Comparison of ENCODE assay signal across 8 cellular contexts in the genomic region with DNA sequence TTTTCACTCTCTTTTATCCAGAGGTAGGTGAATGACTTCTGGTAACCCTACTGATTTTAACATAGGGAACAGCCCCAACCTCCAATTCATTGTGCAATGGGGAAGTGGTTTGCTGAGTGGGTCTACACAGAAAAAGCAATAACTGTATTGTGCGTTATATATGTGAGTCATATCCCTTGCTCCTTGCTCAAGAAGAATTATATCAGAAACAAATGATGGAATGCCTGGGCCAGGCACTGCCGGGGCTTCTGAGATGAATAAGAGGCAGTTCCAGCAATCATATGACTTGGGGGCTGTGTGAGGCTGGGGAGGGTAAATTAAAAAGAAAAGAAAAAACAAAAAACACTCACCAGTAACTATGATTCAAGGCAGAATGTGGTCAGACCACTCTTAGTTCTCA.
DNase-seq lines count a peak whose midpoint lies in the region; ATAC-seq and TF ChIP-seq lines count a peak whose summit lies in the region.

No MANE protein-coding gene starts in this region.

- peak overlapping the region; percentile 31 for H2AFZ ChIP-seq in GM23248

- H3K36me3 ChIP-seq in GM23248 (ENCODE audit: low read depth), result no peaks in the 10 kb centered on the region
- no peaks in the 10 kb centered on the region for H3K36me3 ChIP-seq in skeletal muscle satellite cell (ENCODE audit: insufficient read depth, low read length)
- no peaks in the 10 kb centered on the region for H3K36me3 ChIP-seq in CD4-positive, alpha-beta memory T cell (ENCODE audit: insufficient read depth, low read length)

- H3K4me3 Mint-ChIP-seq in CD4-positive, alpha-beta memory T cell, result no peak overlapping the region

- no peaks in the 10 kb centered on the region for H4K20me1 ChIP-seq in GM23248 (ENCODE audit: insufficient read depth)

- H3K4me3 ChIP-seq in GM23248, result peak overlapping the region; percentile 37
- no peak overlapping the region for H3K4me3 ChIP-seq in fibroblast of the aortic adventitia (ENCODE audit: low read depth, low read length)
- H3K4me3 ChIP-seq in skeletal muscle satellite cell (ENCODE audit: low read length), result peak overlapping the region; percentile 38
- no peak overlapping the region for H3K4me3 ChIP-seq in dorsolateral prefrontal cortex
- H3K4me3 ChIP-seq in CD4-positive, alpha-beta memory T cell (ENCODE audit: low read length in 2 of 2), result no peak overlapping the region

- no peaks in the 10 kb centered on the region for H3K9me3 ChIP-seq in GM23248 (ENCODE audit: low read depth)
- no peaks in the 10 kb centered on the region for H3K9me3 ChIP-seq in skeletal muscle satellite cell (replicated peaks; ENCODE audit: low read length)
- H3K9me3 ChIP-seq in CD4-positive, alpha-beta memory T cell (ENCODE audit: control insufficient read depth in 1 of 2, low read length in 2 of 2), result no peaks in the 10 kb centered on the region

- POLR2A ChIA-PET in CD4-positive, alpha-beta memory T cell (lab: Charles Lee; ENCODE audit: partially characterized antibody), result no interaction called here

- peaks cover 20% of the 10 kb centered on the region for H3F3A ChIP-seq in GM23248 (ENCODE audit: insufficient read depth)

- no peaks in the 10 kb centered on the region for H3K27me3 ChIP-seq in GM23248 (replicated peaks; ENCODE audit: insufficient read depth)
- H3K27me3 ChIP-seq in skeletal muscle satellite cell (ENCODE audit: control insufficient read depth, insufficient read depth, low read length), result no peaks in the 10 kb centered on the region
- no peaks in the 10 kb centered on the region for H3K27me3 ChIP-seq in dorsolateral prefrontal cortex
- H3K27me3 ChIP-seq in CD4-positive, alpha-beta memory T cell (ENCODE audit: insufficient read depth, low read length), result no peaks in the 10 kb centered on the region

- H3K4me1 ChIP-seq in GM23248 (ENCODE audit: insufficient read depth) (peaks cover 19% of the 10 kb centered on the region), skeletal muscle satellite cell (ENCODE audit: control insufficient read depth, insufficient read depth, low read length) (peaks cover 18% of the 10 kb centered on the region)
- H3K4me1 ChIP-seq in CD4-positive, alpha-beta memory T cell (ENCODE audit: insufficient read depth, low read length), result no peaks in the 10 kb centered on the region

- intact Hi-C loops in dorsolateral prefrontal cortex (cut with DNase I), result no loop called here
- intact Hi-C loops in CD4-positive, alpha-beta memory T cell (cut with micrococcal nuclease), result no loop called here

- peaks cover 0 to 3% (median 0%) of the 10 kb centered on the region in 8 donors for H3K9me3 Mint-ChIP-seq in CD4-positive, alpha-beta memory T cell

- DNase-seq in GM23248 (peak; percentile 84), SIG-M5 (lab: John Stamatoyannopoulos, UW) (peak; percentile 88), fibroblast of the aortic adventitia (ENCODE audit: low read depth) (peak; percentile 93), T-helper 2 cell (no peak), dorsolateral prefrontal cortex (no peak)
- no peak for DNase-seq in CD4-positive, alpha-beta memory T cell

- no peaks in the 10 kb centered on the region for H3K4me1 Mint-ChIP-seq in CD4-positive, alpha-beta memory T cell

- ATAC-seq in GM18519 (IDR thresholded peaks at IDR 0.05; ENCODE audit: low FRiP score, unreplicated experiment), result no peak

- CTCF ChIA-PET in CD4-positive, alpha-beta memory T cell (lab: Charles Lee; ENCODE audit: partially characterized antibody), result no interaction called here

- 0 to 2% methylated on average over 2 of the region's 2 CpGs for WGBS in GM23248 (ENCODE audit: low coverage in 1 of 2, low lambda C conversion rate in 2 of 2, missing lambda C conversion rate in 2 of 2), 2 experiments

- H3K9me2 ChIP-seq in GM23248 (ENCODE audit: insufficient read depth), result no peaks in the 10 kb centered on the region

- H3K4me2 ChIP-seq in GM23248 (ENCODE audit: unreplicated experiment), result peak overlapping the region; percentile 43
- peak overlapping the region; percentile 71 for H3K4me2 ChIP-seq in skeletal muscle satellite cell (ENCODE audit: low read length)

- H3K36me3 Mint-ChIP-seq in CD4-positive, alpha-beta memory T cell, result no peaks in the 10 kb centered on the region

- peaks cover 0 to 5% of the 10 kb centered on the region in 2 donors for H3K27me3 Mint-ChIP-seq in CD4-positive, alpha-beta memory T cell

- peak overlapping the region; percentile 50 for H3K9ac ChIP-seq in GM23248
- H3K9ac ChIP-seq in skeletal muscle satellite cell (ENCODE audit: low read depth, low read length), result peak overlapping the region; percentile 70

- H3K27ac ChIP-seq in GM23248 (peak overlapping the region; percentile 64), dorsolateral prefrontal cortex (peak overlapping the region in 4 of 59 donors; percentile 19 to 39 (median 23))
- H3K27ac ChIP-seq in CD4-positive, alpha-beta memory T cell (ENCODE audit: low read depth, low read length), result no peak overlapping the region

- no peak overlapping the region for H3K27ac Mint-ChIP-seq in CD4-positive, alpha-beta memory T cell

- in situ Hi-C loops in GM23248 (cut with MboI), result no loop called here

- TF ChIP-seq CTCF in fibroblast of the aortic adventitia (IDR thresholded peaks at IDR 0.05; ENCODE audit: insufficient read depth, low read length) (no peak), dorsolateral prefrontal cortex (IDR thresholded peaks at IDR 0.05 in 54 of 56, conservative IDR thresholded peaks at IDR 0.05 in 2 of 56; ENCODE audit: low read depth in 1 of 56, partially characterized antibody in 56 of 56) (no peak)

- H3K79me2 ChIP-seq in GM23248 (ENCODE audit: insufficient read depth), result no peaks in the 10 kb centered on the region

Comparison
In these comparisons a context has a peak if more than half of its experiments do, and no peak if none do; other contexts are left out.
1. DNase-seq: peak in GM23248 (single experiment), SIG-M5 (single experiment) and fibroblast of the aortic adventitia (single experiment); none in T-helper 2 cell (0 of 5), dorsolateral prefrontal cortex (0 of 10) and CD4-positive, alpha-beta memory T cell (0 of 5).
2. H3K4me3 ChIP-seq: peak in GM23248 (single experiment) and skeletal muscle satellite cell (single experiment); none in fibroblast of the aortic adventitia (single experiment), dorsolateral prefrontal cortex (0 of 59) and CD4-positive, alpha-beta memory T cell (0 of 2).